12 cellular contexts compared by ENCODE assay signal in genomic region chr15:89140595-89140994, GRCh38. TPM values are rescaled to one million over a fixed set of nuclear protein-coding genes. Genes with fewer than 3 reads are reported as not detected.
DNase-seq lines count a peak whose midpoint lies in the region; ATAC-seq and TF ChIP-seq lines count a peak whose summit lies in the region.
"Had no signal": no experiment of that assay in that cellular context is flagged by ENCODE, and none has a peak within 500 bp of the region (broad histone marks: within the 10 kb centered on the region; RNA-seq: fewer than 3 reads in every experiment).

No MANE protein-coding gene starts in this region.

- TF ChIP-seq CTCF in heart right ventricle (IDR thresholded peaks at IDR 0.05) (no peak), VCaP (conservative IDR thresholded peaks at IDR 0.05) (no peak), lower lobe of right lung (IDR thresholded peaks at IDR 0.05) (no peak), upper lobe of left lung (IDR thresholded peaks at IDR 0.05) (no peak)

- H3K27me3 ChIP-seq in heart right ventricle (no peaks in the 10 kb centered on the region), lower lobe of right lung (ENCODE audit: low read depth) (no peaks in the 10 kb centered on the region), upper lobe of left lung (no peaks in the 10 kb centered on the region)

- 73 to 82% methylated on average over 4 of the region's 4 CpGs for WGBS in heart right ventricle, 2 donors
- WGBS in upper lobe of left lung, 2 donors, result 41 to 52% methylated on average over 4 of the region's 4 CpGs

- H3K27ac ChIP-seq in heart right ventricle, result peak overlapping the region in 9 of 10 donors; percentile 3 to 88 (median 77)
- H3K27ac ChIP-seq in VCaP, result peak overlapping the region; percentile 97
- peak overlapping the region; percentile 56 for H3K27ac ChIP-seq in lower lobe of right lung
- H3K27ac ChIP-seq in upper lobe of left lung, result peak overlapping the region; percentile 56 to 66 (median 64)

- no peak for DNase-seq in heart right ventricle
- DNase-seq in Right ventricle myocardium inferior (ENCODE audit: missing footprints), result no peak
- DNase-seq in lower lobe of right lung, result no peak
- DNase-seq in upper lobe of left lung, result no peak
- no peak for DNase-seq in epidermal melanocyte (ENCODE audit: insufficient read length, low spot score)
- DNase-seq in stimulated activated CD4-positive, alpha-beta T cell treated with anti-CD3 and anti-CD28 coated beads, Interleukin-2, amount 100 ng/mL, for 24 hours, result no peak
- DNase-seq in DMS114 treated with DMSO at 0.1 percent for 48 hours (lab: John Stamatoyannopoulos, UW; ENCODE audit: unreplicated experiment), result no peak
- DNase-seq: activated naive CD4-positive, alpha-beta T cell treated with anti-CD3 and anti-CD28 coated beads, Interleukin-2, amount 50 U/mL, for 16 hours; NCI-H1417; NCI-H446; stimulated activated CD4-positive, alpha-beta T cell treated with anti-CD3 and anti-CD28 coated beads, Interleukin-4, amount 100 ng/mL, for 1 hour had no signal

- intact Hi-C loops in heart right ventricle (cut with DNase I) (no loop called here), Right ventricle myocardium inferior (cut with DNase I) (loop anchor here (5.0 kb wide), 1 partner anchor 83 kb away; no protein-coding TSS in a partner anchor), lower lobe of right lung (cut with DNase I) (no loop called here)

- H3K36me3 ChIP-seq in heart right ventricle (peaks cover 0 to 23% (median 0%) of the 10 kb centered on the region in 9 donors), lower lobe of right lung (peaks cover 4% of the 10 kb centered on the region), upper lobe of left lung (peaks cover 0 to 8% (median 2%) of the 10 kb centered on the region in 4 donors)

- TF ChIP-seq EP300 in upper lobe of left lung (IDR thresholded peaks at IDR 0.05), result no peak

- H3K9me3 ChIP-seq in heart right ventricle, result no peaks in the 10 kb centered on the region
- no peaks in the 10 kb centered on the region for H3K9me3 ChIP-seq in lower lobe of right lung
- no peaks in the 10 kb centered on the region for H3K9me3 ChIP-seq in upper lobe of left lung

- ATAC-seq in heart right ventricle (no peak), Right ventricle myocardium inferior (no peak), lower lobe of right lung (peak in 1 of 2 donors; percentile 25), upper lobe of left lung (ENCODE audit: low FRiP score in 2 of 2) (no peak)

- H3K4me1 ChIP-seq in heart right ventricle (peaks cover 30 to 100% (median 98%) of the 10 kb centered on the region in 9 donors), lower lobe of right lung (peaks cover 87% of the 10 kb centered on the region), upper lobe of left lung (peaks cover 53 to 84% (median 62%) of the 10 kb centered on the region in 4 donors)

- no peak overlapping the region for H3K4me3 ChIP-seq in heart right ventricle
- H3K4me3 ChIP-seq in lower lobe of right lung, result no peak overlapping the region
- H3K4me3 ChIP-seq in upper lobe of left lung, result no peak overlapping the region

- TF ChIP-seq POLR2A in upper lobe of left lung (IDR thresholded peaks at IDR 0.05), result no peak

RNA-seq across cellular contexts. Expression of gene ABHD2, which starts 52.3 kb away (rescaled TPM):
- total RNA-seq in heart right ventricle (100 to 1,000 TPM in 8 of 10 donors, 10 to 100 TPM in 2; 74.9 to 201 (median 123) TPM), Right ventricle myocardium inferior (69.9 TPM), lower lobe of right lung (202 TPM), upper lobe of left lung (100 to 1,000 TPM in 5 of 6 donors, 10 to 100 TPM in 1; 84.1 to 230 (median 174) TPM)
- polyA plus RNA-seq in heart right ventricle, result 10 to 100 TPM in 1 of 2 donors, 1 to 10 TPM in 1; 9.1 to 41.6 TPM
